In the genomic region with DNA sequence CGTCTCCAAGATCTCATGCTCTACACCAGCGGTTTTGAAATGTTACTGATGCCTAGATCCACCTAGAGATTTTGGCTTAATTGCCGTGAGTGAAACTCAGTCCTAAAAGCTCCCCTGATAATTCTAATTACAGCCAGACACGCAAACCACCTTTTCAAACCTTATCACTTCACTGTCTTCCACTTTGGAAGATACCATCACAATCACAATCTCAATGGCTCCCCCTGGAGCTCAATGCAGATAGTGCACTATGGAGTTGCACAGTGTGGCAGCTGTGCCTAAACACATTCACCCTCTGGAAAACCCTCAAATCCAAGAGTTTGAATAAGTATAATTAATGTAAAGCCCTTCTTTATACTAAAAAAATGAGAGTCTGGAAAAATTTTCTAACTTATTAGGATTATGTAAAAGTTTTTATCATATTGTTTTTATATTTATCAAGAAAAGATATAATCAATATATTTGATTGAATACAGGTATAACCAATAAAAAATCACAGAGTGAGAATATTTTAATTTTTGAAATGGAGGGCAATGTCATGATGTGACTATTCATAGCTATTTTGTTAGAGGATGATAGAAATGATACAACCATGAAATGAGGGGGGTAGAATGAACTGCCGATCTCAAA, we compare ENCODE assay signal across 8 cellular contexts.
DNase-seq lines count a peak whose midpoint lies in the region; ATAC-seq, FAIRE-seq and TF ChIP-seq lines count a peak whose summit lies in the region.

No MANE protein-coding gene starts in this region.

- no peak overlapping the region for H3K27ac ChIP-seq in neutrophil

- FAIRE-seq in frontal cortex (lab: Jason Lieb, UNC), result no peak

- H3K4me3 ChIP-seq in neutrophil (ENCODE audit: low read depth in 1 of 2, low read length in 1 of 2), result no peak overlapping the region

- H3K9me3 ChIP-seq in neutrophil, result no peaks in the 10 kb centered on the region

- peak; percentile 85 for ATAC-seq in GM19043 (IDR thresholded peaks at IDR 0.05; ENCODE audit: low read depth, unreplicated experiment)
- ATAC-seq in HG03159 (IDR thresholded peaks at IDR 0.05; ENCODE audit: unreplicated experiment), result peak; percentile 97

- H3K4me1 ChIP-seq in neutrophil (ENCODE audit: control insufficient read depth in 1 of 2, insufficient read depth in 1 of 2, low read depth in 1 of 2, low read length in 1 of 2), result peaks cover 27 to 32% of the 10 kb centered on the region in 2 experiments

- no peaks in the 10 kb centered on the region for H3K27me3 ChIP-seq in neutrophil

- TF ChIP-seq CTCF in neutrophil (IDR thresholded peaks at IDR 0.05), result peak; percentile 91

- DNase-seq in CD1c-positive myeloid dendritic cell (ENCODE audit: extremely low spot score) (peak; percentile 68), NCI-H2171 (lab: John Stamatoyannopoulos, UW) (peak; percentile 1), fibroblast of peridontal ligament (ENCODE audit: extremely low read depth) (peak; percentile 45), frontal cortex (ENCODE audit: low spot score in 2 of 2) (no peak)
- peak; percentile 64 for DNase-seq in activated CD4-positive, alpha-beta T cell treated with anti-CD3 and anti-CD28 coated beads for 48 hours

- no peaks in the 10 kb centered on the region for H3K36me3 ChIP-seq in neutrophil

Comparison
In these comparisons a context has a peak if more than half of its experiments do, and no peak if none do; other contexts are left out.
1. DNase-seq: peak in CD1c-positive myeloid dendritic cell (single experiment), NCI-H2171 (single experiment), activated CD4-positive, alpha-beta T cell treated with anti-CD3 and anti-CD28 coated beads for 48 hours (single experiment) and fibroblast of peridontal ligament (single experiment); none in frontal cortex (0 of 2).